In genomic region chr5:122607818-122608217, GRCh38 we compare ENCODE assay signal across 25 cellular contexts.
"Had no signal": no experiment of that assay in that cellular context is flagged by ENCODE, and none has a peak within 500 bp of the region (broad histone marks: within the 10 kb centered on the region; RNA-seq: fewer than 3 reads in every experiment).

No MANE protein-coding gene starts in this region.

- H3K9ac ChIP-seq: KMS-11 had no signal

- H3K27me3 Mint-ChIP-seq: activated CD4-positive, alpha-beta T cell treated with anti-CD3 and anti-CD28 coated beads, Interleukin-2, amount 10 ng/mL, durations not matched to agents 24 days and 14 days; activated CD8-positive, alpha-beta memory T cell treated with anti-CD3 and anti-CD28 coated beads, Interleukin-2, amount 10 ng/mL, durations not matched to agents 7 days and 5 days; activated T-cell treated with anti-CD3 and anti-CD28 coated beads, Interleukin-2, amount 50 U/mL, for 24 hours; brain had no signal

- H3K27me3 ChIP-seq: cardiac muscle cell had no signal

- H3K4me3 ChIP-seq: cardiac muscle cell had no signal

- H3K27ac Mint-ChIP-seq: activated B cell treated with CpG ODN at 0.5 μM for 24 hours; activated CD4-positive, alpha-beta T cell treated with anti-CD3 and anti-CD28 coated beads, Interleukin-2, amount 10 ng/mL, durations not matched to agents 24 days and 14 days; activated CD8-positive, alpha-beta memory T cell treated with anti-CD3 and anti-CD28 coated beads, Interleukin-2, amount 10 ng/mL, durations not matched to agents 7 days and 5 days; activated naive CD4-positive, alpha-beta T cell treated with anti-CD3 and anti-CD28 coated beads, Interleukin-2, amount 50 U/mL, for 24 hours; activated T-cell treated with anti-CD3 and anti-CD28 coated beads, Interleukin-2, amount 50 U/mL, for 24 hours; activated T-helper 1 cell treated with anti-CD3 and anti-CD28 coated beads, Interleukin-12 subunit alpha, Interleukin-12 subunit beta, Interleukin-2, Interleukin-4 antibody, amounts not matched to agents 30 ng/mL and 10 ng/mL and 1 ng/mL, durations not matched to agents 14 hours and 24 hours and 36 hours; brain had no signal

- H3K36me3 ChIP-seq: cardiac muscle cell had no signal

- DNase-seq: activated B cell treated with CpG ODN at 0.5 μM for 24 hours; activated CD4-positive, alpha-beta T cell treated with anti-CD3 and anti-CD28 coated beads for 1 hour; activated CD4-positive, alpha-beta T cell treated with anti-CD3 and anti-CD28 coated beads, Interleukin-2, amount 10 ng/mL, durations not matched to agents 24 days and 14 days; activated CD4-positive, alpha-beta T cell treated with anti-CD3 and anti-CD28 coated beads, Interleukin-2, amount 50 U/mL, for 48 hours; activated CD8-positive, alpha-beta memory T cell treated with anti-CD3 and anti-CD28 coated beads, Interleukin-2, amount 10 ng/mL, durations not matched to agents 7 days and 5 days; activated effector memory CD4-positive, alpha-beta T cell treated with Interleukin-2 at 50 U/mL for 16 hours; activated naive CD4-positive, alpha-beta T cell; activated T-cell treated with anti-CD3 and anti-CD28 coated beads, Interleukin-2, amount 50 U/mL, for 24 hours; amygdala; NCI-H1048; NCI-H146; NCI-H1930; NCI-H2107; NCI-H2171 treated with DMSO at 0.1 percent for 48 hours; NCI-H226; NCI-H526 treated with DMSO at 0.1 percent for 48 hours; NCI-H82; SIG-M5; T-helper 2 cell; T1000 had no signal

- ATAC-seq: activated CD8-positive, alpha-beta memory T cell treated with anti-CD3 and anti-CD28 coated beads, Interleukin-2, amount 10 ng/mL, durations not matched to agents 7 days and 5 days had no signal

- H3K9me3 Mint-ChIP-seq: activated CD4-positive, alpha-beta T cell treated with anti-CD3 and anti-CD28 coated beads, Interleukin-2, amount 10 ng/mL, durations not matched to agents 24 days and 14 days; activated naive CD4-positive, alpha-beta T cell treated with anti-CD3 and anti-CD28 coated beads, Interleukin-2, amount 50 U/mL, for 24 hours; activated T-helper 1 cell treated with anti-CD3 and anti-CD28 coated beads, Interleukin-12 subunit alpha, Interleukin-12 subunit beta, Interleukin-2, Interleukin-4 antibody, amounts not matched to agents 30 ng/mL and 10 ng/mL and 1 ng/mL, durations not matched to agents 14 hours and 24 hours and 36 hours had no signal

- H3K36me3 Mint-ChIP-seq: activated CD8-positive, alpha-beta memory T cell treated with anti-CD3 and anti-CD28 coated beads, Interleukin-2, amount 10 ng/mL, durations not matched to agents 7 days and 5 days; activated naive CD4-positive, alpha-beta T cell treated with anti-CD3 and anti-CD28 coated beads, Interleukin-2, amount 50 U/mL, for 24 hours; brain had no signal

- H3K4me1 Mint-ChIP-seq: activated B cell treated with CpG ODN at 0.5 μM for 24 hours; activated CD4-positive, alpha-beta T cell treated with anti-CD3 and anti-CD28 coated beads, Interleukin-2, amount 10 ng/mL, durations not matched to agents 24 days and 14 days; activated CD8-positive, alpha-beta memory T cell treated with anti-CD3 and anti-CD28 coated beads, Interleukin-2, amount 10 ng/mL, durations not matched to agents 7 days and 5 days; activated naive CD4-positive, alpha-beta T cell treated with anti-CD3 and anti-CD28 coated beads, Interleukin-2, amount 50 U/mL, for 24 hours; brain had no signal

- H3K27ac ChIP-seq: cardiac muscle cell, KMS-11 had no signal

- H3K4me3 Mint-ChIP-seq: activated B cell treated with CpG ODN at 0.5 μM for 24 hours; activated CD4-positive, alpha-beta T cell treated with anti-CD3 and anti-CD28 coated beads, Interleukin-2, amount 10 ng/mL, durations not matched to agents 24 days and 14 days; activated CD8-positive, alpha-beta memory T cell treated with anti-CD3 and anti-CD28 coated beads, Interleukin-2, amount 10 ng/mL, durations not matched to agents 7 days and 5 days; activated naive CD4-positive, alpha-beta T cell treated with anti-CD3 and anti-CD28 coated beads, Interleukin-2, amount 50 U/mL, for 24 hours; activated T-cell treated with anti-CD3 and anti-CD28 coated beads, Interleukin-2, amount 50 U/mL, for 24 hours; activated T-helper 1 cell treated with anti-CD3 and anti-CD28 coated beads, Interleukin-12 subunit alpha, Interleukin-12 subunit beta, Interleukin-2, Interleukin-4 antibody, amounts not matched to agents 30 ng/mL and 10 ng/mL and 1 ng/mL, durations not matched to agents 14 hours and 24 hours and 36 hours; brain had no signal

- H3K4me2 ChIP-seq: KMS-11 had no signal
